In the genomic region with DNA sequence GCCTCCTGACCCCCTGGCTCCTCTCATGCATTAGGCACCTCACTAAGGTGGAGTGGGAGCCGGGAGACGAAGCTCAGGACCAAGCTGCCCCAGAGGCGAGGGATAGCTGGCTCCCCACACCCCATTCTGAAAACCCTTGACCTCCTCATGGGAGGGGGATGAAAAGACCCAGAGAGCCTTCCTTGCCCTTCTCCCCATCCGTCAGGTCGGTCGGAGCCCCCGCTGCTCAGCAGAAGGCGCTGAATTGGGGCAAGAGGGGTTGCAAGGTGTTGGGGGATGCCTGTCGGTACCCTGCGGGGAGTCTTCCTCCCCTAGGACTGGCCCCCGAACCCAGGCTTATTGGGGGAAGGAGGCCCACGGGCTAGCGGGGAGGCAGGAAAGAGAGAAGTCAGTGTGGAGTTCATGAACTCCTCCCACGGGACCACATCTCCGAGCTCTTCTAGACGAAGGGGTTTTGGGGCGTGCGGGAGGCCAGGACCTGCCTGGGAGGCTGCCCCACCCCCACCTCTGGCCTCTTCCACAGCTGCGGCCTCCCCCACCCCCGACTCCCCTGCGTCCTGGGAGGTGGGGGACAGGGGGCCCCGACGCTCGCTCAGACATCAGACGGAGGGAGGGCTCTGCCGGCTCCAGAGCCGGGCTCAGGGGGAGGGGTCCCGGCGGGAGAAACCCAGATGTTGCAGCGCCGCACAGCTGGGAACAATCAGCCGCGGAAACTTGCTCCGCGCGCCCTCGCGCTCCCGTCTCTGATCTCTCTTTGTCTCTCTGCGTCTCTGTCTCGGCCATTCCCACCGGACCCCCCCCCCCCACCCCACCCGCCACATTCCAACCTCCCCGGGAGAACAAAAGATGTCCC, we compare ENCODE assay signal across 8 cellular contexts. TPM values are rescaled to one million over a fixed set of nuclear protein-coding genes. Genes with fewer than 3 reads are reported as not detected.
DNase-seq lines count a peak whose midpoint lies in the region; ATAC-seq and TF ChIP-seq lines count a peak whose summit lies in the region.

No MANE protein-coding gene starts in this region.

- H3K27ac Mint-ChIP-seq in endodermal cell, result peak overlapping the region; percentile 30
- no peak overlapping the region for H3K27ac Mint-ChIP-seq in naive thymus-derived CD4-positive, alpha-beta T cell

- 0 to 6% methylated on average over 18 to 43 of the region's 44 CpGs for WGBS in endodermal cell (ENCODE audit: insufficient coverage in 1 of 2, insufficient read length in 1 of 2), 2 experiments

- peak overlapping the region; percentile 87 for H3K9ac ChIP-seq in endodermal cell (ENCODE audit: extremely low read depth, low read length, poor library complexity, severe bottlenecking)

- no peaks in the 10 kb centered on the region for H3K9me3 ChIP-seq in A673 (ENCODE audit: low read depth, low read length, poor library complexity, severe bottlenecking)
- H3K9me3 ChIP-seq in endodermal cell (ENCODE audit: control insufficient read depth, low read length), result no peaks in the 10 kb centered on the region
- H3K9me3 ChIP-seq in naive thymus-derived CD4-positive, alpha-beta T cell (ENCODE audit: control insufficient read depth in 2 of 3, low read length in 3 of 3), result no peaks in the 10 kb centered on the region

- CTCF ChIA-PET in A673 (lab: Charles Lee), result interaction anchor here (0.5 to 0.7 kb wide), 3 partner anchors 28 to 386 kb away, joined by 3 to 7 read pairs (median 4); no protein-coding TSS in a partner anchor
- CTCF ChIA-PET in naive thymus-derived CD4-positive, alpha-beta T cell (lab: Charles Lee), result no interaction called here

- H3K4me1 Mint-ChIP-seq in endodermal cell, result peaks cover 3% of the 10 kb centered on the region
- peaks cover 6 to 11% (median 10%) of the 10 kb centered on the region in 7 donors for H3K4me1 Mint-ChIP-seq in naive thymus-derived CD4-positive, alpha-beta T cell

- peak overlapping the region; percentile 86 for H3K27ac ChIP-seq in A673 (ENCODE audit: low read depth, low read length, poor library complexity, severe bottlenecking)
- no peak overlapping the region for H3K27ac ChIP-seq in endodermal cell (ENCODE audit: low read depth, low read length)
- no peak overlapping the region for H3K27ac ChIP-seq in naive thymus-derived CD4-positive, alpha-beta T cell (ENCODE audit: low read depth, low read length)

- H3K36me3 ChIP-seq in A673 (ENCODE audit: insufficient read depth, low read length, poor library complexity, severe bottlenecking), result no peaks in the 10 kb centered on the region
- peaks cover 23% of the 10 kb centered on the region for H3K36me3 ChIP-seq in endodermal cell (ENCODE audit: control insufficient read depth, insufficient read depth, low read length)
- no peaks in the 10 kb centered on the region for H3K36me3 ChIP-seq in naive thymus-derived CD4-positive, alpha-beta T cell (ENCODE audit: control insufficient read depth in 2 of 3, insufficient read depth in 3 of 3, low read length in 3 of 3)

- H3K4me1 ChIP-seq in A673 (ENCODE audit: insufficient read depth, low read length, poor library complexity, severe bottlenecking) (peaks cover 13% of the 10 kb centered on the region), endodermal cell (ENCODE audit: control insufficient read depth, insufficient read depth, low read length) (peaks cover 7% of the 10 kb centered on the region)
- H3K4me1 ChIP-seq in naive thymus-derived CD4-positive, alpha-beta T cell (ENCODE audit: control insufficient read depth in 2 of 2, insufficient read depth in 2 of 2, low read length in 2 of 2), result no peaks in the 10 kb centered on the region

- no peak for ATAC-seq in naive thymus-derived CD4-positive, alpha-beta T cell
- ATAC-seq in HG03280 (IDR thresholded peaks at IDR 0.05; ENCODE audit: unreplicated experiment), result no peak

- H3K27me3 Mint-ChIP-seq in endodermal cell (ENCODE audit: insufficient read depth), result no peaks in the 10 kb centered on the region
- H3K27me3 Mint-ChIP-seq in naive thymus-derived CD4-positive, alpha-beta T cell, result peaks cover 18 to 37% (median 21%) of the 10 kb centered on the region in 5 donors

- H3K9me3 Mint-ChIP-seq in endodermal cell, result no peaks in the 10 kb centered on the region
- H3K9me3 Mint-ChIP-seq in naive thymus-derived CD4-positive, alpha-beta T cell, result no peaks in the 10 kb centered on the region

- no TSS peak for BruUV-seq in A673 (replicated peaks; lab: Mats Ljungman, UMichigan)

- peak overlapping the region; percentile 74 for H3K4me3 Mint-ChIP-seq in endodermal cell
- peak overlapping the region in 8 of 10 donors; percentile 20 to 90 (median 37) for H3K4me3 Mint-ChIP-seq in naive thymus-derived CD4-positive, alpha-beta T cell

- H3K27me3 ChIP-seq in A673 (replicated peaks; ENCODE audit: insufficient read depth, low read depth, low read length, poor library complexity) (no peaks in the 10 kb centered on the region), endodermal cell (ENCODE audit: control insufficient read depth, insufficient read depth, low read length, poor library complexity, severe bottlenecking) (no peaks in the 10 kb centered on the region)
- no peaks in the 10 kb centered on the region for H3K27me3 ChIP-seq in naive thymus-derived CD4-positive, alpha-beta T cell (ENCODE audit: control insufficient read depth in 2 of 2, insufficient read depth in 2 of 2, low read length in 2 of 2)

- DNase-seq in A673 (ENCODE audit: low spot score) (peak; percentile 59), HK-2 (ENCODE audit: unreplicated experiment) (peak; percentile 31), endodermal cell (peak; percentile 73), NCI-H2196 (lab: John Stamatoyannopoulos, UW; ENCODE audit: unreplicated experiment) (no peak), NCI-H2029 (lab: John Stamatoyannopoulos, UW) (no peak)
- no peak for DNase-seq in naive thymus-derived CD4-positive, alpha-beta T cell
- no peak for DNase-seq in stimulated activated naive CD4-positive, alpha-beta T cell treated with Interleukin-2 at 50 U/mL for 16 hours (lab: John Stamatoyannopoulos, UW)

- peaks cover 16% of the 10 kb centered on the region for H3K36me3 Mint-ChIP-seq in endodermal cell (ENCODE audit: low read depth)
- peaks cover 0 to 7% (median 0%) of the 10 kb centered on the region in 5 donors for H3K36me3 Mint-ChIP-seq in naive thymus-derived CD4-positive, alpha-beta T cell

- peak overlapping the region; percentile 92 for H3K4me3 ChIP-seq in A673 (ENCODE audit: low read depth, low read length, poor library complexity, severe bottlenecking)
- peak overlapping the region; percentile 92 for H3K4me3 ChIP-seq in endodermal cell (ENCODE audit: low read length)
- no peak overlapping the region for H3K4me3 ChIP-seq in naive thymus-derived CD4-positive, alpha-beta T cell (ENCODE audit: low read length)

- POLR2A ChIA-PET in A673 (lab: Charles Lee; ENCODE audit: low non-redundant PET), result interaction anchor here (0.7 kb wide), 1 partner anchor 84 kb away, joined by 5 read pairs; no protein-coding TSS in a partner anchor
- POLR2A ChIA-PET in naive thymus-derived CD4-positive, alpha-beta T cell (lab: Charles Lee), result interaction anchor here (0.6 to 1.1 kb wide), 4 partner anchors 19 to 57 kb away, joined by 3 read pairs; no protein-coding TSS in a partner anchor

- TF ChIP-seq CTCF in A673 (conservative IDR thresholded peaks at IDR 0.05; ENCODE audit: low read depth, low read length) (no peak), endodermal cell (conservative IDR thresholded peaks at IDR 0.05) (no peak)

- intact Hi-C loops in A673 (cut with micrococcal nuclease; ENCODE audit: unreplicated experiment), result loop anchor here (2.0 kb wide), 1 partner anchor 29 kb away; no protein-coding TSS in a partner anchor
- intact Hi-C loops in naive thymus-derived CD4-positive, alpha-beta T cell (cut with micrococcal nuclease), result no loop called here

RNA-seq across cellular contexts. Expression of a gene that starts 0.7 kb away (rescaled TPM):
- total RNA-seq in A673 (2021) (27.2 and 44.7 TPM in 2 replicates), endodermal cell (100 to 1,000 TPM; 120 to 170 TPM)
- 187 TPM for polyA plus RNA-seq in endodermal cell (2013, experiment 1 of 2)
- 180 TPM for polyA plus RNA-seq in endodermal cell (2013, experiment 2 of 2)
- not detected for total RNA-seq in naive thymus-derived CD4-positive, alpha-beta T cell
- under 1 TPM in 1 of 2 donors, not detected in 1; 0.76 TPM for polyA plus RNA-seq in naive thymus-derived CD4-positive, alpha-beta T cell

RNA-seq across cellular contexts. Expression of a gene that starts 32.0 kb away (rescaled TPM):
- total RNA-seq in A673 (2021) (50.9 and 55.6 TPM in 2 replicates), endodermal cell (10 to 100 TPM; 69.4 to 82.6 TPM)
- 46.1 TPM for polyA plus RNA-seq in endodermal cell (2013, experiment 1 of 2)
- 39.7 TPM for polyA plus RNA-seq in endodermal cell (2013, experiment 2 of 2)
- 10 to 100 TPM; 32.9 to 57.4 (median 42.1) TPM for total RNA-seq in naive thymus-derived CD4-positive, alpha-beta T cell
- polyA plus RNA-seq in naive thymus-derived CD4-positive, alpha-beta T cell, result 10 to 100 TPM; 25.6 to 59.1 TPM

RNA-seq across cellular contexts. Expression of a gene that starts 58.0 kb away (rescaled TPM):
- total RNA-seq in A673 (2021), result 30.2 and 33.2 TPM in 2 replicates
- total RNA-seq in endodermal cell, result 10 to 100 TPM; 58.4 to 61.8 TPM
- polyA plus RNA-seq in endodermal cell (2013, experiment 1 of 2), result 38.9 TPM
- polyA plus RNA-seq in endodermal cell (2013, experiment 2 of 2), result 33.9 TPM
- total RNA-seq in naive thymus-derived CD4-positive, alpha-beta T cell, result 10 to 100 TPM; 33.8 to 84.8 (median 62.7) TPM
- 1 to 10 TPM; 1.4 to 6.8 TPM for polyA plus RNA-seq in naive thymus-derived CD4-positive, alpha-beta T cell

Comparison
In these comparisons a context has a peak if more than half of its experiments do, and no peak if none do; other contexts are left out.
1. DNase-seq: peak in A673 (single experiment), HK-2 (single experiment) and endodermal cell (single experiment); none in naive thymus-derived CD4-positive, alpha-beta T cell (0 of 9), stimulated activated naive CD4-positive, alpha-beta T cell treated with Interleukin-2 at 50 U/mL for 16 hours (single experiment), NCI-H2196 (single experiment) and NCI-H2029 (single experiment).
2. RNA of a gene that starts 0.7 kb away (total RNA-seq): 120 to 170 TPM in endodermal cell and 27.2 to 44.7 TPM in A673; not detected in naive thymus-derived CD4-positive, alpha-beta T cell; every median in the first group is over 10 times any median in the second.